In genomic region chr6:143856762-143857161, GRCh38 we compare ENCODE assay signal across 1 cellular context.
TF ChIP-seq lines count a peak whose summit lies in the region.

No MANE protein-coding gene starts in this region.

TF ChIP-seq in HepG2, 621 proteins besides CTCF, POLR2A, EP300 and RAD21:
- peak; percentile 93 for TF ChIP-seq ZNF17 (CRISPR knock-in tag; IDR thresholded peaks at IDR 0.05)
TF ChIP-seq in HepG2: peak in this region for 1; not testable (repeated sequence) for 620.
